35 cellular contexts compared by ENCODE assay signal in the genomic region with DNA sequence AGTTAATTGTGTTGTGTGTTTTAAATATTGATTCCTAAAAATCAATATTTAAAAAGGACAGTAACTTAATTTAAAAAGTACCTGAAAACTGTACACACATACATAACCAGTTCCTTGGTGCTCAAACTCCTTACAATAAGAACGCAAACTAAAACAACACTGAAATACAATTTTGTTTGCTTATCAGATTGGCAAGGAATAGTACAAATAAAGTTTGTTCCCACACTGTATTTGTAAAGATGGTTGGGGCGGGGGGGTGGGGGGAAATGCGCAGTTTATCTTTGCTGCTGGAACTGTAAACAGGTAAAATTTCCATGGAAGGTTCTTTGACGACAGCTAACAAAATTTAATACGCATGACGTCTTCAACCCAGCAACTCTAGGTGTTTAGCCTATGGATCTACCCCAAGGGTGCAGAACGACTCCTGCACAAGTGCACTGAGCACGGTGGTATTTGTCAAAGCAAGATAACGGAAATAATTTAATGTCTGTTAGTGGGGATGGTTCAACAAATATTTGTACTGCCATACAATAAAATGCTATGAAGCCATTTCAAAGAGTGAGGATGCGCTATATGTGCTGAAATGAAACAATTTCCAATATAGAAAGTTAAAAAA.
"Had no signal": no experiment of that assay in that cellular context is flagged by ENCODE, and none has a peak within 500 bp of the region (broad histone marks: within the 10 kb centered on the region; RNA-seq: fewer than 3 reads in every experiment).

No MANE protein-coding gene starts in this region.

- DNase-seq: activated CD4-positive, alpha-beta memory T cell treated with anti-CD3 and anti-CD28 coated beads, Interleukin-2, amount 10 ng/mL, durations not matched to agents 7 days and 5 days; activated CD4-positive, alpha-beta T cell treated with anti-CD3 and anti-CD28 coated beads for 1 hour; activated CD4-positive, alpha-beta T cell treated with anti-CD3 and anti-CD28 coated beads for 48 hours; activated CD4-positive, CD25-positive, alpha-beta regulatory T cell; activated CD8-positive, alpha-beta memory T cell treated with anti-CD3 and anti-CD28 coated beads, Interleukin-2, amount 10 ng/mL, durations not matched to agents 7 days and 5 days; activated CD8-positive, alpha-beta memory T cell treated with anti-CD3 and anti-CD28 coated beads, Interleukin-2, amount 50 U/mL, for 48 hours; activated effector memory CD4-positive, alpha-beta T cell treated with anti-CD3 and anti-CD28 coated beads, Interleukin-2, amount 50 U/mL, for 16 hours; activated naive CD4-positive, alpha-beta T cell; activated naive CD4-positive, alpha-beta T cell treated with anti-CD3 and anti-CD28 coated beads, Interleukin-2, amount 50 U/mL, for 16 hours; activated T-cell treated with anti-CD3 and anti-CD28 coated beads, Interleukin-2, amount 50 U/mL, for 72 hours; adrenal gland; body of pancreas; Kasumi-1; KG1; MM.1S; MV-4-11; NCI-H1092; NCI-H1436 treated with DMSO at 0.1 percent for 48 hours; NCI-H1930; NCI-H2081 treated with DMSO at 0.1 percent for 48 hours; NCI-H226; NCI-H446 treated with DMSO at 0.1 percent for 48 hours; NCI-H524; NCI-H69; PC-3; Peyer's patch; RPMI8226; SHP77 treated with DMSO at 0.1 percent for 48 hours; SK-N-SH; WERI-Rb-1 had no signal

- H3K4me1 ChIP-seq: breast epithelium, Peyer's patch, SJSA1 had no signal

- H3K36me3 Mint-ChIP-seq: activated CD8-positive, alpha-beta memory T cell treated with anti-CD3 and anti-CD28 coated beads, Interleukin-2, amount 10 ng/mL, durations not matched to agents 7 days and 5 days had no signal

- H3K27ac ChIP-seq: adrenal gland, body of pancreas, breast epithelium, Peyer's patch, SJSA1, WERI-Rb-1 had no signal

- H3K9me3 ChIP-seq: adrenal gland, body of pancreas, breast epithelium, Peyer's patch, SJSA1, SK-N-SH had no signal

- H3K4me3 Mint-ChIP-seq: activated CD4-positive, alpha-beta memory T cell treated with anti-CD3 and anti-CD28 coated beads, Interleukin-2, amount 10 ng/mL, durations not matched to agents 7 days and 5 days; activated CD8-positive, alpha-beta memory T cell treated with anti-CD3 and anti-CD28 coated beads, Interleukin-2, amount 10 ng/mL, durations not matched to agents 7 days and 5 days; activated T-cell treated with anti-CD3 and anti-CD28 coated beads, Interleukin-2, amount 50 U/mL, for 72 hours; activated T-helper 17 cell treated with anti-CD3 and anti-CD28 coated beads, Interleukin-2, amount 50 U/mL, for 72 hours; T-helper 1 cell treated with Interleukin-12 subunit alpha and Interleukin-12 subunit beta and Interleukin-4 antibody, amounts not matched to agents 30 μg/mL and 1 μg/mL, for 36 hours had no signal

- H3K9me3 Mint-ChIP-seq: activated CD4-positive, alpha-beta memory T cell treated with anti-CD3 and anti-CD28 coated beads, Interleukin-2, amount 10 ng/mL, durations not matched to agents 7 days and 5 days; activated T-cell treated with anti-CD3 and anti-CD28 coated beads, Interleukin-2, amount 50 U/mL, for 72 hours; activated T-helper 17 cell treated with anti-CD3 and anti-CD28 coated beads, Interleukin-2, amount 50 U/mL, for 72 hours; T-helper 1 cell treated with Interleukin-12 subunit alpha and Interleukin-12 subunit beta and Interleukin-4 antibody, amounts not matched to agents 30 μg/mL and 1 μg/mL, for 36 hours had no signal

- ATAC-seq: activated CD8-positive, alpha-beta memory T cell treated with anti-CD3 and anti-CD28 coated beads, Interleukin-2, amount 10 ng/mL, durations not matched to agents 7 days and 5 days; activated T-cell treated with anti-CD3 and anti-CD28 coated beads, Interleukin-2, amount 50 U/mL, for 72 hours; activated T-helper 17 cell treated with anti-CD3 and anti-CD28 coated beads, Interleukin-2, amount 50 U/mL, for 72 hours; body of pancreas; PC-3 had no signal

- FAIRE-seq: astrocyte had no signal

- H3K9ac ChIP-seq: SK-N-SH had no signal

- H3K4me1 Mint-ChIP-seq: activated T-helper 17 cell treated with anti-CD3 and anti-CD28 coated beads, Interleukin-2, amount 50 U/mL, for 72 hours had no signal

- H3K4me2 ChIP-seq: SK-N-SH had no signal

- H3K27ac Mint-ChIP-seq: activated CD4-positive, alpha-beta memory T cell treated with anti-CD3 and anti-CD28 coated beads, Interleukin-2, amount 10 ng/mL, durations not matched to agents 7 days and 5 days; activated CD8-positive, alpha-beta memory T cell treated with anti-CD3 and anti-CD28 coated beads, Interleukin-2, amount 10 ng/mL, durations not matched to agents 7 days and 5 days; activated T-cell treated with anti-CD3 and anti-CD28 coated beads, Interleukin-2, amount 50 U/mL, for 72 hours; activated T-helper 17 cell treated with anti-CD3 and anti-CD28 coated beads, Interleukin-2, amount 50 U/mL, for 72 hours; T-helper 1 cell treated with Interleukin-12 subunit alpha and Interleukin-12 subunit beta and Interleukin-4 antibody, amounts not matched to agents 30 μg/mL and 1 μg/mL, for 36 hours had no signal

- H3K36me3 ChIP-seq: adrenal gland, breast epithelium, Peyer's patch, SJSA1, WERI-Rb-1 had no signal

- H3K9me2 ChIP-seq: SK-N-SH had no signal

- H3K4me3 ChIP-seq: adrenal gland, body of pancreas, breast epithelium, Peyer's patch, SJSA1 had no signal
